8 cellular contexts compared by ENCODE assay signal in genomic region chr14:21525995-21526671, GRCh38. TPM values are rescaled to one million over a fixed set of nuclear protein-coding genes. Genes with fewer than 3 reads are reported as not detected.
DNase-seq lines count a peak whose midpoint lies in the region; TF ChIP-seq lines count a peak whose summit lies in the region.

SALL2 (minus strand) TSS chr14:21526346; CDS start chr14:21526127, 219 bp downstream.

- CTCF ChIA-PET in A673 (lab: Charles Lee), result interaction anchor here (0.6 to 1.2 kb wide), 4 partner anchors 8 to 622 kb away, joined by 3 to 4 read pairs (median 3); no protein-coding TSS in a partner anchor

- H3K4me1 ChIP-seq in A673 (ENCODE audit: insufficient read depth, low read length, poor library complexity, severe bottlenecking), result peaks cover 55% of the 10 kb centered on the region
- peaks cover 14% of the 10 kb centered on the region for H3K4me1 ChIP-seq in effector memory CD4-positive, alpha-beta T cell (ENCODE audit: control insufficient read depth, insufficient read depth, low read length, poor library complexity, severe bottlenecking)

- peak within 1 kb of the TSS; percentile 85 for H3K27ac ChIP-seq in A673 (ENCODE audit: low read depth, low read length, poor library complexity, severe bottlenecking)
- peak within 1 kb of the TSS; percentile 51 for H3K27ac ChIP-seq in effector memory CD4-positive, alpha-beta T cell (ENCODE audit: insufficient read depth, low read length, poor library complexity, severe bottlenecking)

- intact Hi-C loops in A673 (cut with micrococcal nuclease; ENCODE audit: unreplicated experiment), result loop anchor here (1.0 kb wide), 1 partner anchor 8 kb away; no protein-coding TSS in a partner anchor

- peak; percentile 94 for DNase-seq in A673 (ENCODE audit: low spot score)
- peak; percentile 78 for DNase-seq in GM20000 (ENCODE audit: low spot score)
- DNase-seq in NCI-H2227 (lab: John Stamatoyannopoulos, UW; ENCODE audit: unreplicated experiment), result peak; percentile 91
- DNase-seq in activated CD8-positive, alpha-beta memory T cell treated with anti-CD3 and anti-CD28 coated beads for 1 hour (ENCODE audit: extremely low read depth in 1 of 2, low read depth in 1 of 2), result peak; percentile 27 to 52
- DNase-seq in effector memory CD4-positive, alpha-beta T cell, result peak; percentile 32 to 57 (median 52)
- DNase-seq in medulla oblongata (ENCODE audit: extremely low spot score), result peak; percentile 87
- DNase-seq in stimulated activated CD4-positive, alpha-beta T cell treated with anti-CD3 and anti-CD28 coated beads, TNF-alpha, amount 100 ng/mL, for 48 hours (ENCODE audit: low read depth in 3 of 3), result peak; percentile 33 to 77 (median 49)
- DNase-seq in MV-4-11 (lab: John Stamatoyannopoulos, UW), result no peak

- H3K9me3 ChIP-seq in A673 (ENCODE audit: low read depth, low read length, poor library complexity, severe bottlenecking), result no peaks in the 10 kb centered on the region
- no peaks in the 10 kb centered on the region for H3K9me3 ChIP-seq in effector memory CD4-positive, alpha-beta T cell (ENCODE audit: control insufficient read depth, low read length)

- no TSS peak for BruUV-seq in A673 (replicated peaks; lab: Mats Ljungman, UMichigan)

- peak within 1 kb of the TSS; percentile 92 for H3K4me3 ChIP-seq in A673 (ENCODE audit: low read depth, low read length, poor library complexity, severe bottlenecking)
- peak within 1 kb of the TSS; percentile 79 for H3K4me3 ChIP-seq in effector memory CD4-positive, alpha-beta T cell (ENCODE audit: insufficient read depth, low read depth, low read length, poor library complexity, severe bottlenecking)

- H3K27me3 ChIP-seq in A673 (replicated peaks; ENCODE audit: insufficient read depth, low read depth, low read length, poor library complexity), result no peaks in the 10 kb centered on the region
- no peaks in the 10 kb centered on the region for H3K27me3 ChIP-seq in effector memory CD4-positive, alpha-beta T cell (replicated peaks; ENCODE audit: control insufficient read depth, insufficient read depth, low read length, poor library complexity, severe bottlenecking)

- H3K36me3 ChIP-seq in A673 (ENCODE audit: insufficient read depth, low read length, poor library complexity, severe bottlenecking), result peaks cover 48% of the 10 kb centered on the region
- no peaks in the 10 kb centered on the region for H3K36me3 ChIP-seq in effector memory CD4-positive, alpha-beta T cell (ENCODE audit: control insufficient read depth, insufficient read depth, low read length)

- POLR2A ChIA-PET in A673 (lab: Charles Lee; ENCODE audit: low non-redundant PET), result interaction anchor here (0.6 to 1.3 kb wide), 3 partner anchors 8 to 117 kb away, joined by 3 to 7 read pairs (median 5); no protein-coding TSS in a partner anchor

- no peak for TF ChIP-seq CTCF in A673 (conservative IDR thresholded peaks at IDR 0.05; ENCODE audit: low read depth, low read length)
- no peak for TF ChIP-seq CTCF in GM20000 (IDR thresholded peaks at IDR 0.05; ENCODE audit: extremely low read depth, missing control alignments)

RNA-seq across cellular contexts. Expression of gene SALL2, which starts in this region (rescaled TPM):
- total RNA-seq in A673 (2021), result 149 and 157 TPM in 2 replicates
